Comparison of ENCODE assay signal across 23 cellular contexts in the genomic region with DNA sequence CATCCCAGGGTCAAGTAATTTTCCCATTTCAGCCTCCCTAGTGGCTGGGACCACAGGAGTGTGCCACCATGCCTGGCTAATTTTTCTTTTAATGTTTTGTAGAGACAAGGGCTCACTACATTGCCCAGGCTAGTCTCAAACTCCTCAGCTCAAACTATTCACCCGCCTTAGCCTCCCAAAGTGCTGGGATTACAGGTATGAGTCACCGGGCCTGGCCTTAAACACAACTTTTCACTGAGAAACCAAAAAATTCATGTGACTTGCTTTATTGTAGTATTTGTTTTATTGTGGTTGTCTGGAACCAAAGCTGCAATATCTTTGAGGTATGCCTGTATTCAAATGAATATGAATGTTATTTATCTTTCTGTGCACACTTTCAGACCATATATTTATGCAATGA.
DNase-seq lines count a peak whose midpoint lies in the region; ATAC-seq and TF ChIP-seq lines count a peak whose summit lies in the region.
"Had no signal": no experiment of that assay in that cellular context is flagged by ENCODE, and none has a peak within 500 bp of the region (broad histone marks: within the 10 kb centered on the region; RNA-seq: fewer than 3 reads in every experiment).

No MANE protein-coding gene starts in this region.

- in situ Hi-C loops in astrocyte of the cerebellum (cut with HindIII; ENCODE audit: low sequenced_read_pairs) = no loop called here

- TF ChIP-seq CTCF in MCF 10A (IDR thresholded peaks at IDR 0.05; ENCODE audit: unreplicated experiment) = no peak
- TF ChIP-seq CTCF in breast epithelium (IDR thresholded peaks at IDR 0.05) = no peak
- no peak for TF ChIP-seq CTCF in astrocyte of the cerebellum (IDR thresholded peaks at IDR 0.05; ENCODE audit: low read depth, low read length, missing control alignments)
- TF ChIP-seq CTCF in fibroblast of the aortic adventitia (IDR thresholded peaks at IDR 0.05; ENCODE audit: insufficient read depth, low read length) = no peak
- TF ChIP-seq CTCF in RWPE1 (conservative IDR thresholded peaks at IDR 0.05; ENCODE audit: low read depth) = no peak
- TF ChIP-seq CTCF in spleen (IDR thresholded peaks at IDR 0.05 in 8 of 11, conservative IDR thresholded peaks at IDR 0.05 in 3 of 11) = no peak

- no peaks in the 10 kb centered on the region for H3K27me3 ChIP-seq in breast epithelium
- H3K27me3 ChIP-seq in spleen (replicated peaks in 1 of 7) = no peaks in the 10 kb centered on the region
- H3K27me3 ChIP-seq: sigmoid colon, tibial nerve had no signal

- no peak for ATAC-seq in HG02884 (IDR thresholded peaks at IDR 0.05; ENCODE audit: unreplicated experiment)
- ATAC-seq: activated CD4-positive, CD25-positive, alpha-beta regulatory T cell treated with anti-CD3 and anti-CD28 coated beads, Interleukin-2, amount 50 U/mL, for 24 hours; Right ventricle myocardium inferior had no signal

- H3K4me3 ChIP-seq in breast epithelium (no peak overlapping the region), astrocyte of the cerebellum (ENCODE audit: low read depth, low read length) (no peak overlapping the region), fibroblast of the aortic adventitia (ENCODE audit: low read depth, low read length) (no peak overlapping the region), spleen (no peak overlapping the region)
- H3K4me3 ChIP-seq: sigmoid colon, tibial nerve had no signal

- H3K4me1 ChIP-seq in breast epithelium (no peaks in the 10 kb centered on the region), spleen (no peaks in the 10 kb centered on the region)
- H3K4me1 ChIP-seq: sigmoid colon, tibial nerve had no signal

- peaks cover 9% of the 10 kb centered on the region for H3K4me1 Mint-ChIP-seq in MCF 10A (ENCODE audit: insufficient read depth, unreplicated experiment)
- H3K4me1 Mint-ChIP-seq: CD8-positive, alpha-beta memory T cell; endodermal cell had no signal

- peaks cover 4% of the 10 kb centered on the region for H3K36me3 Mint-ChIP-seq in MCF 10A (ENCODE audit: insufficient read depth, unreplicated experiment)

- POLR2A ChIA-PET in MCF 10A (lab: Yijun Ruan, JAX) (no interaction called here), RWPE1 (lab: Yijun Ruan, JAX; ENCODE audit: low non-redundant PET) (no interaction called here)

- peaks cover 7% of the 10 kb centered on the region for H3K9me3 Mint-ChIP-seq in MCF 10A (ENCODE audit: unreplicated experiment)
- H3K9me3 Mint-ChIP-seq: endodermal cell had no signal

- H3K27me3 Mint-ChIP-seq in MCF 10A (ENCODE audit: insufficient read depth, unreplicated experiment) = no peaks in the 10 kb centered on the region

- WGBS in spleen, 5 donors = 72 to 90% (median 88%) methylated on average over 2 of the region's 2 CpGs

- H3K9me3 ChIP-seq in breast epithelium (no peaks in the 10 kb centered on the region), spleen (peaks cover 0 to 4% (median 0%) of the 10 kb centered on the region in 8 donors)
- H3K9me3 ChIP-seq: sigmoid colon, tibial nerve had no signal

- TF ChIP-seq POLR2A in breast epithelium (IDR thresholded peaks at IDR 0.05) (no peak), spleen (IDR thresholded peaks at IDR 0.05) (no peak)

- H3K36me3 ChIP-seq in breast epithelium (no peaks in the 10 kb centered on the region), spleen (no peaks in the 10 kb centered on the region)
- H3K36me3 ChIP-seq: sigmoid colon, tibial nerve had no signal

- H3K27ac ChIP-seq in breast epithelium (no peak overlapping the region), RWPE1 (no peak overlapping the region), spleen (no peak overlapping the region)
- H3K27ac ChIP-seq: sigmoid colon, tibial nerve had no signal

- no peak overlapping the region for H3K27ac Mint-ChIP-seq in MCF 10A (ENCODE audit: low read depth, unreplicated experiment)
- H3K27ac Mint-ChIP-seq: CD8-positive, alpha-beta memory T cell; endodermal cell had no signal

- BruUV-seq in MCF 10A (replicated peaks; lab: Mats Ljungman, UMichigan) = no TSS peak

- no peak overlapping the region for H3K4me3 Mint-ChIP-seq in MCF 10A (ENCODE audit: unreplicated experiment)
- H3K4me3 Mint-ChIP-seq: CD8-positive, alpha-beta memory T cell; endodermal cell had no signal

- DNase-seq in MCF 10A (ENCODE audit: unreplicated experiment) (peak; percentile 53), breast epithelium (ENCODE audit: low spot score in 2 of 2) (no peak), astrocyte of the cerebellum (ENCODE audit: low read depth) (peak; percentile 63), fibroblast of the aortic adventitia (ENCODE audit: low read depth) (peak; percentile 62), RWPE1 (ENCODE audit: low spot score) (no peak), spleen (no peak), NK-92 (lab: John Stamatoyannopoulos, UW; ENCODE audit: unreplicated experiment) (no peak)
- DNase-seq: 8988T; activated naive CD4-positive, alpha-beta T cell treated with Interleukin-2 at 50 U/mL for 16 hours; CD8-positive, alpha-beta memory T cell; endodermal cell; GF-D8; kidney glomerular epithelial cell; NCI-H2171; NK-92 treated with Interleukin-12 subunit alpha and Interleukin-12 subunit beta, amount 100 ng/mL, for 24 hours; nucleus accumbens; sigmoid colon; stimulated activated CD4-positive, alpha-beta T cell treated with anti-CD3 and anti-CD28 coated beads, Interleukin-4, amount 100 ng/mL, for 24 hours; T-helper 2 cell had no signal

- intact Hi-C loops in MCF 10A (cut with micrococcal nuclease) = no loop called here
- intact Hi-C loops in breast epithelium (cut with DNase I; ENCODE audit: low total_unique reads) = no loop called here
- intact Hi-C loops in spleen (cut with DNase I; ENCODE audit: low total_unique reads) = no loop called here

- CTCF ChIA-PET in MCF 10A (lab: Yijun Ruan, JAX) = interaction anchor here (0.8 kb wide), 1 partner anchor 250 kb away, joined by 5 read pairs; no protein-coding TSS in a partner anchor
- CTCF ChIA-PET in RWPE1 (lab: Yijun Ruan, JAX) = interaction anchor here (0.7 kb wide), 1 partner anchor 26 kb away, joined by 3 read pairs; no protein-coding TSS in a partner anchor

Comparison
In these comparisons a context has a peak if more than half of its experiments do, and no peak if none do; other contexts are left out.
1. DNase-seq: peak in MCF 10A (single experiment), astrocyte of the cerebellum (single experiment) and fibroblast of the aortic adventitia (single experiment); none in breast epithelium (0 of 2), RWPE1 (single experiment), spleen (single experiment) and NK-92 (single experiment).